In the genomic region with DNA sequence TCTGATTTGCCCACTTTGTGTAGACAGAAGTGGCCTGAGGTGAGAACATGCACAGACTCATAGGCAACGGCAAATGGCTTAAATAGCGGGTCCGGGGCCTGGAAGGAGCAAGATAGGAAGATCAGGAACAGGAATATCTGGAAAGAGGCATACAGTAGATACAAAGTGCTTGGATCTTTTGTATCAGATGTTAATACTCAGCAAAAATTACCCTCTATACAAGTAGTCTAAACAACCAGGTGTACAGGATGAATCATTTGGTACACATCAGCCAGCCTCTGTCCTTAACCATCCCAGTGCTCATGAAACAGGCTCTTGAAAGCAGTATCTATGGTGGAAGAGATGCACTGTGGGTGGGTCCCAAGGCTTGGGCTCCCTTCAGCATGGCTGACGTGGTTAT, we compare ENCODE assay signal across 22 cellular contexts. TPM values are rescaled to one million over a fixed set of nuclear protein-coding genes. Genes with fewer than 3 reads are reported as not detected.
A peak's percentile ranks its signal among the peaks of the same experiment; 100 is the strongest.
DNase-seq lines count a peak whose midpoint lies in the region; ATAC-seq, FAIRE-seq and TF ChIP-seq lines count a peak whose summit lies in the region.
"Had no signal": no experiment of that assay in that cellular context is flagged by ENCODE, and none has a peak within 500 bp of the region (broad histone marks: within the 10 kb centered on the region; RNA-seq: fewer than 3 reads in every experiment).

No MANE protein-coding gene starts in this region.

- H3K36me3 ChIP-seq in HepG2 (replicated peaks in 1 of 2; ENCODE audit: control insufficient read depth in 1 of 2, insufficient read depth in 2 of 2, low read length in 2 of 2) (no peaks in the 10 kb centered on the region), right lobe of liver (no peaks in the 10 kb centered on the region), PC-3 (ENCODE audit: low read depth, low read length) (no peaks in the 10 kb centered on the region), bronchial epithelial cell (ENCODE audit: control insufficient read depth, insufficient read depth, low read length) (no peaks in the 10 kb centered on the region), neuronal stem cell (replicated peaks in 1 of 2; ENCODE audit: control insufficient read depth in 2 of 2, insufficient read depth in 2 of 2, low read length in 2 of 2) (no peaks in the 10 kb centered on the region)
- H3K36me3 ChIP-seq: BLaER1 had no signal

- H3K79me2 ChIP-seq in HepG2 (ENCODE audit: insufficient read depth, low read length): no peaks in the 10 kb centered on the region
- no peaks in the 10 kb centered on the region for H3K79me2 ChIP-seq in PC-3 (ENCODE audit: low read length)

- H3K27ac ChIP-seq in HepG2 (ENCODE audit: extremely low read length, insufficient read depth, low read length): no peak overlapping the region
- H3K27ac ChIP-seq in right lobe of liver: no peak overlapping the region
- H3K27ac ChIP-seq in PC-3 (ENCODE audit: low read length): no peak overlapping the region
- H3K27ac ChIP-seq in neuronal stem cell (replicated peaks; ENCODE audit: low read length): no peak overlapping the region
- H3K27ac ChIP-seq: 22Rv1, BLaER1, C4-2B had no signal

- H3K9me3 ChIP-seq in HepG2 (ENCODE audit: low read length) (no peaks in the 10 kb centered on the region), right lobe of liver (no peaks in the 10 kb centered on the region), PC-3 (ENCODE audit: low read length) (no peaks in the 10 kb centered on the region), neuronal stem cell (replicated peaks in 1 of 2; ENCODE audit: control insufficient read depth in 2 of 2, insufficient read depth in 1 of 2, low read depth in 1 of 2, low read length in 2 of 2) (no peaks in the 10 kb centered on the region)
- H3K9me3 ChIP-seq: BLaER1 had no signal

- POLR2A ChIA-PET in HepG2 (lab: Yijun Ruan, JAX) (interaction anchor here (1.3 to 1.4 kb wide), 2 partner anchors 95 to 104 kb away, joined by 3 read pairs; no protein-coding TSS in a partner anchor), PC-3 (lab: Charles Lee; ENCODE audit: unreplicated experiment) (no interaction called here)

- peak; percentile 32; the same call in 1 of the 3 replicates for ATAC-seq in HepG2
- ATAC-seq in right lobe of liver: no peak
- peak; percentile 29; the same call in 1 of the 2 replicates for ATAC-seq in PC-3
- no peak for ATAC-seq in HG02588 (IDR thresholded peaks at IDR 0.05; ENCODE audit: unreplicated experiment)
- ATAC-seq in HG03175 (IDR thresholded peaks at IDR 0.05; ENCODE audit: unreplicated experiment): no peak
- ATAC-seq: CD8-positive, alpha-beta T cell; GM23338; HCT116 had no signal

- H4K20me1 ChIP-seq in HepG2 (ENCODE audit: insufficient read depth, low read length): no peaks in the 10 kb centered on the region
- no peaks in the 10 kb centered on the region for H4K20me1 ChIP-seq in PC-3 (ENCODE audit: low read length)
- H4K20me1 ChIP-seq: BLaER1 had no signal

- TF ChIP-seq EP300 in HepG2 (IDR thresholded peaks at IDR 0.05; ENCODE audit: low read depth in 2 of 2, low read length in 2 of 2) (no peak), HepG2 (CRISPR knock-in tag; IDR thresholded peaks at IDR 0.05; ENCODE audit: borderline replicate concordance) (no peak)

- intact Hi-C loops in HepG2 (cut with micrococcal nuclease; ENCODE audit: unreplicated experiment) (no loop called here), right lobe of liver (cut with DNase I) (no loop called here), PC-3 (cut with micrococcal nuclease) (no loop called here)

- TF ChIP-seq POLR2A in HepG2 (IDR thresholded peaks at IDR 0.05; ENCODE audit: insufficient read depth in 1 of 2, low read depth in 2 of 2, low read length in 2 of 2): no peak
- no peak for TF ChIP-seq POLR2A in right lobe of liver (IDR thresholded peaks at IDR 0.05)

- DNase-seq in HepG2 (ENCODE audit: low spot score): no peak
- DNase-seq in right lobe of liver: no peak
- DNase-seq in PC-3: peak; percentile 13
- peak; percentile 5 for DNase-seq in bronchial epithelial cell (ENCODE audit: low read depth)
- DNase-seq in neuronal stem cell (ENCODE audit: low spot score): no peak
- no peak for DNase-seq in NK-92 treated with Interleukin-12 subunit alpha and Interleukin-12 subunit beta, amount 100 ng/mL, for 24 hours (lab: John Stamatoyannopoulos, UW)
- DNase-seq: CD4-positive, CD25-positive, alpha-beta regulatory T cell; CD8-positive, alpha-beta T cell; DMS 273 treated with DMSO at 0.1 percent for 48 hours; DND-41; H9 had no signal

- no peak overlapping the region for H3K4ac ChIP-seq in neuronal stem cell (ENCODE audit: low read length)

- H3K9ac ChIP-seq in HepG2 (ENCODE audit: insufficient read depth, low read depth, low read length): no peak overlapping the region
- H3K9ac ChIP-seq in PC-3 (ENCODE audit: low read length): no peak overlapping the region
- H3K9ac ChIP-seq in neuronal stem cell (ENCODE audit: low read depth, low read length, poor library complexity): no peak overlapping the region
- H3K9ac ChIP-seq: BLaER1 had no signal

- H3K27me3 ChIP-seq in HepG2 (ENCODE audit: control insufficient read depth in 1 of 2, insufficient read depth in 2 of 2, low read length in 2 of 2) (peaks cover 0 to 7% of the 10 kb centered on the region in 2 experiments; a peak in 2 of 5 replicates), right lobe of liver (no peaks in the 10 kb centered on the region), PC-3 (ENCODE audit: low read length) (peaks cover 28% of the 10 kb centered on the region; the same call in 1 of the 2 replicates), bronchial epithelial cell (ENCODE audit: control insufficient read depth, insufficient read depth, low read length) (no peaks in the 10 kb centered on the region), neuronal stem cell (ENCODE audit: control insufficient read depth in 3 of 3, insufficient read depth in 3 of 3, low read depth in 1 of 3, low read length in 3 of 3) (peaks cover 0 to 5% (median 2%) of the 10 kb centered on the region in 3 experiments)
- H3K27me3 ChIP-seq: BLaER1 had no signal

- TF ChIP-seq CTCF in HepG2 (CRISPR knock-in tag; IDR thresholded peaks at IDR 0.05) (no peak), right lobe of liver (IDR thresholded peaks at IDR 0.05) (no peak), PC-3 (conservative IDR thresholded peaks at IDR 0.05; ENCODE audit: low read depth, low read length) (no peak), bronchial epithelial cell (IDR thresholded peaks at IDR 0.05; ENCODE audit: insufficient read depth, low read length, severe bottlenecking) (no peak)

- no peak overlapping the region for H3K14ac ChIP-seq in neuronal stem cell (ENCODE audit: low read length)

- H3K4me2 ChIP-seq in HepG2 (ENCODE audit: low read depth, low read length) (no peak overlapping the region), PC-3 (ENCODE audit: low read length) (no peak overlapping the region), neuronal stem cell (ENCODE audit: insufficient read depth, low read length, poor library complexity, severe bottlenecking) (no peak overlapping the region)
- H3K4me2 ChIP-seq: BLaER1, GM23338 had no signal

- no peaks in the 10 kb centered on the region for H3K9me2 ChIP-seq in PC-3 (replicated peaks; ENCODE audit: low read length)

- no peak overlapping the region for H2BK15ac ChIP-seq in neuronal stem cell (ENCODE audit: low read length)

- H2BK5ac ChIP-seq in neuronal stem cell (ENCODE audit: low read length): no peak overlapping the region

- WGBS in HepG2 (ENCODE audit: low lambda C conversion rate): 19% methylated on average over 3 of the region's 4 CpGs
- WGBS in right lobe of liver (ENCODE audit: insufficient coverage, low coverage, low lambda C conversion rate, missing lambda C conversion rate): 68% methylated on average over 4 of the region's 4 CpGs
- WGBS in neuronal stem cell (ENCODE audit: extremely low coverage in 2 of 2, insufficient read length in 2 of 2, insufficient replicate concordance in 1 of 2), 2 donors: no CpG with 5 or more reads among the region's 4 CpGs

- CTCF ChIA-PET in HepG2 (lab: Yijun Ruan, JAX; ENCODE audit: low intra/inter-chr PET ratio, low total read pairs): no interaction called here
- CTCF ChIA-PET in PC-3 (lab: Charles Lee): no interaction called here

- no peak overlapping the region for H2AFZ ChIP-seq in HepG2 (ENCODE audit: low read length)
- no peak overlapping the region for H2AFZ ChIP-seq in PC-3 (ENCODE audit: low read length)
- no peak overlapping the region for H2AFZ ChIP-seq in neuronal stem cell (ENCODE audit: low read length)
- H2AFZ ChIP-seq: GM23338 had no signal

- no peak overlapping the region for H4K91ac ChIP-seq in neuronal stem cell (ENCODE audit: low read depth, low read length, poor library complexity)

- no peak overlapping the region for H2BK12ac ChIP-seq in neuronal stem cell (ENCODE audit: low read length)

- H2AK5ac ChIP-seq in neuronal stem cell (ENCODE audit: low read depth, low read length): no peak overlapping the region

- BruUV-seq in HepG2 (replicated peaks; lab: Mats Ljungman, UMichigan) (no TSS peak), PC-3 (replicated peaks; lab: Mats Ljungman, UMichigan) (no TSS peak)

- H3F3A ChIP-seq in PC-3 (ENCODE audit: low read length, unreplicated experiment): no peaks in the 10 kb centered on the region

- H3K4me1 ChIP-seq in HepG2 (ENCODE audit: insufficient read depth, low read length): peaks cover 14% of the 10 kb centered on the region
- H3K4me1 ChIP-seq in right lobe of liver: no peaks in the 10 kb centered on the region
- H3K4me1 ChIP-seq in PC-3 (ENCODE audit: insufficient read depth, low read length): no peaks in the 10 kb centered on the region
- no peaks in the 10 kb centered on the region for H3K4me1 ChIP-seq in neuronal stem cell (ENCODE audit: control insufficient read depth in 2 of 2, insufficient read depth in 1 of 2, low read depth in 1 of 2, low read length in 2 of 2)
- H3K4me1 ChIP-seq: BLaER1 had no signal

- no peak for TF ChIP-seq RAD21 in HepG2 (CRISPR knock-in tag; IDR thresholded peaks at IDR 0.05)

- no peak overlapping the region for H2BK120ac ChIP-seq in neuronal stem cell (ENCODE audit: low read depth, low read length)

- no peak overlapping the region for H4K8ac ChIP-seq in neuronal stem cell (ENCODE audit: low read depth, low read length)

- H3K79me1 ChIP-seq in neuronal stem cell (ENCODE audit: low read depth, low read length): no peaks in the 10 kb centered on the region

- peak overlapping the region; percentile 23 for H3K18ac ChIP-seq in neuronal stem cell (ENCODE audit: low read length)

- in situ Hi-C loops in HepG2 (cut with HindIII; ENCODE audit: extremely low pct_ligation_motif_present, low pct_unique_long_range_greater_than_20kb): no loop called here

- FAIRE-seq in HepG2 (lab: Jason Lieb, UNC) (no peak), bronchial epithelial cell (lab: Jason Lieb, UNC) (no peak)
- FAIRE-seq: A204.1, D721Med, G401.6, GM18507 had no signal

- H3K23ac ChIP-seq in neuronal stem cell (ENCODE audit: low read depth, low read length, poor library complexity): no peak overlapping the region

- H3K4me3 ChIP-seq in HepG2 (replicated peaks in 1 of 3; ENCODE audit: insufficient read depth in 1 of 3, low read depth in 2 of 3, low read length in 3 of 3) (no peak overlapping the region), right lobe of liver (no peak overlapping the region), PC-3 (ENCODE audit: low read length) (no peak overlapping the region), bronchial epithelial cell (ENCODE audit: low read depth, low read length) (no peak overlapping the region), neuronal stem cell (ENCODE audit: low read length in 2 of 2) (no peak overlapping the region)
- H3K4me3 ChIP-seq: BLaER1, GM23338 had no signal

RNA-seq across cellular contexts. Expression of gene HLA-C, which starts 28.9 kb away (rescaled TPM):
- total RNA-seq in HepG2 (2016; rRNA removed; fragmentation: Illumina TruSeq; extraction: Trizol): 31.5 and 77.1 TPM in 2 replicates
- 11.1 and 11.4 TPM in 2 replicates for total RNA-seq in HepG2 (2016; cell fraction: cytosol; rRNA removed; fragmentation: Illumina TruSeq; extraction: Trizol; ENCODE audit: low read depth)
- total RNA-seq in HepG2 (2016; cell fraction: insoluble cytoplasmic fraction; rRNA removed; fragmentation: Illumina TruSeq; extraction: Trizol): 29.3 and 79.5 TPM in 2 replicates
- 16.7 and 18.2 TPM in 2 replicates for total RNA-seq in HepG2 (2016; cell fraction: membrane; rRNA removed; fragmentation: Illumina TruSeq; extraction: Trizol)
- total RNA-seq in HepG2 (2016; cell fraction: nucleus; rRNA removed; fragmentation: Illumina TruSeq; extraction: Trizol): 75.7 and 83.6 TPM in 2 replicates
- polyA plus RNA-seq in HepG2 (2011; rRNA removed): 155 and 225 TPM in 2 replicates
- polyA plus RNA-seq in HepG2 (2011; cell fraction: cytosol; rRNA removed): 132 and 177 TPM in 2 replicates
- 166 and 204 TPM in 2 replicates for polyA plus RNA-seq in HepG2 (2011; cell fraction: nucleus; rRNA removed)
- polyA plus RNA-seq in HepG2 (2012): 152 and 161 TPM in 2 replicates
- polyA plus RNA-seq in HepG2 (2016; cell fraction: cytosol; fragmentation: Illumina TruSeq; extraction: Trizol; ENCODE audit: low read depth): 19.1 and 20.4 TPM in 2 replicates
- polyA plus RNA-seq in HepG2 (2016; cell fraction: insoluble cytoplasmic fraction; fragmentation: Illumina TruSeq; extraction: Trizol; ENCODE audit: low read depth): 51.5 and 53.3 TPM in 2 replicates
- polyA plus RNA-seq in HepG2 (2016; cell fraction: membrane; fragmentation: Illumina TruSeq; extraction: Trizol; ENCODE audit: low read depth): 19.8 and 20.8 TPM in 2 replicates
- 190 and 201 TPM in 2 replicates for polyA plus RNA-seq in HepG2 (2016; cell fraction: nucleus; fragmentation: Illumina TruSeq; extraction: Trizol; ENCODE audit: insufficient read depth, low read depth)
- 121 and 159 TPM in 2 replicates for polyA minus RNA-seq in HepG2 (2011; rRNA and poly(A)+ RNA removed; ENCODE audit: low replicate concordance)
- 53.4 and 67.8 TPM in 2 replicates for polyA minus RNA-seq in HepG2 (2011; cell fraction: cytosol; rRNA and poly(A)+ RNA removed)
- polyA minus RNA-seq in HepG2 (2011; cell fraction: nucleus; rRNA and poly(A)+ RNA removed): 20.1 and 26.0 TPM in 2 replicates
- total RNA-seq in right lobe of liver: 100 to 1,000 TPM; 245 to 565 (median 439) TPM
- total RNA-seq in PC-3 (2014; rRNA removed): 219 and 252 TPM in 2 replicates
- 203 and 285 TPM in 2 replicates for total RNA-seq in bronchial epithelial cell
- 101 TPM for polyA plus RNA-seq in neuronal stem cell (2013, experiment 1 of 2)
- 97.0 TPM for polyA plus RNA-seq in neuronal stem cell (2013, experiment 2 of 2)

RNA-seq across cellular contexts. Expression of gene HLA-B, which starts 56.2 kb away (rescaled TPM):
- total RNA-seq in HepG2 (2016; rRNA removed; fragmentation: Illumina TruSeq; extraction: Trizol) (15.5 and 35.3 TPM in 2 replicates), right lobe of liver (1,000 to 10,000 TPM in 1 of 6 experiments, 100 to 1,000 TPM in 5; 232 to 1,122 (median 585) TPM), PC-3 (2014; rRNA removed) (55.4 and 168 TPM in 2 replicates), bronchial epithelial cell (46.9 and 59.5 TPM in 2 replicates)
- total RNA-seq in HepG2 (2016; cell fraction: cytosol; rRNA removed; fragmentation: Illumina TruSeq; extraction: Trizol; ENCODE audit: low read depth): 4.5 and 5.9 TPM in 2 replicates
- total RNA-seq in HepG2 (2016; cell fraction: insoluble cytoplasmic fraction; rRNA removed; fragmentation: Illumina TruSeq; extraction: Trizol): 21.5 and 54.7 TPM in 2 replicates
- 7.5 and 8.0 TPM in 2 replicates for total RNA-seq in HepG2 (2016; cell fraction: membrane; rRNA removed; fragmentation: Illumina TruSeq; extraction: Trizol)
- 40.3 and 68.5 TPM in 2 replicates for total RNA-seq in HepG2 (2016; cell fraction: nucleus; rRNA removed; fragmentation: Illumina TruSeq; extraction: Trizol)
- 88.9 and 228 TPM in 2 replicates for polyA plus RNA-seq in HepG2 (2011; rRNA removed)
- polyA plus RNA-seq in HepG2 (2011; cell fraction: cytosol; rRNA removed): 88.0 and 248 TPM in 2 replicates
- polyA plus RNA-seq in HepG2 (2011; cell fraction: nucleus; rRNA removed): 72.3 and 226 TPM in 2 replicates
- 132 and 223 TPM in 2 replicates for polyA plus RNA-seq in HepG2 (2012)
- 8.8 and 12.2 TPM in 2 replicates for polyA plus RNA-seq in HepG2 (2016; cell fraction: cytosol; fragmentation: Illumina TruSeq; extraction: Trizol; ENCODE audit: low read depth)
- polyA plus RNA-seq in HepG2 (2016; cell fraction: insoluble cytoplasmic fraction; fragmentation: Illumina TruSeq; extraction: Trizol; ENCODE audit: low read depth): 21.0 and 27.1 TPM in 2 replicates
- 7.9 and 9.2 TPM in 2 replicates for polyA plus RNA-seq in HepG2 (2016; cell fraction: membrane; fragmentation: Illumina TruSeq; extraction: Trizol; ENCODE audit: low read depth)
- 79.7 and 85.9 TPM in 2 replicates for polyA plus RNA-seq in HepG2 (2016; cell fraction: nucleus; fragmentation: Illumina TruSeq; extraction: Trizol; ENCODE audit: insufficient read depth, low read depth)
- polyA minus RNA-seq in HepG2 (2011; rRNA and poly(A)+ RNA removed; ENCODE audit: low replicate concordance): 49.6 and 219 TPM in 2 replicates
- polyA minus RNA-seq in HepG2 (2011; cell fraction: cytosol; rRNA and poly(A)+ RNA removed): 19.6 and 37.6 TPM in 2 replicates
- 4.6 and 44.0 TPM in 2 replicates for polyA minus RNA-seq in HepG2 (2011; cell fraction: nucleus; rRNA and poly(A)+ RNA removed)
- polyA plus RNA-seq in neuronal stem cell (2013, experiment 1 of 2): 40.0 TPM
- 38.4 TPM for polyA plus RNA-seq in neuronal stem cell (2013, experiment 2 of 2)

Comparison
In these comparisons a context has a peak if more than half of its experiments do, and no peak if none do; other contexts are left out.
1. ATAC-seq: peak in HepG2 (single experiment) and PC-3 (single experiment); none in right lobe of liver (0 of 4), HG02588 (single experiment) and HG03175 (single experiment).
2. DNase-seq: peak in PC-3 (single experiment) and bronchial epithelial cell (single experiment); none in HepG2 (single experiment), right lobe of liver (0 of 3), neuronal stem cell (single experiment) and NK-92 treated with Interleukin-12 subunit alpha and Interleukin-12 subunit beta, amount 100 ng/mL, for 24 hours (single experiment).